In the genomic region with DNA sequence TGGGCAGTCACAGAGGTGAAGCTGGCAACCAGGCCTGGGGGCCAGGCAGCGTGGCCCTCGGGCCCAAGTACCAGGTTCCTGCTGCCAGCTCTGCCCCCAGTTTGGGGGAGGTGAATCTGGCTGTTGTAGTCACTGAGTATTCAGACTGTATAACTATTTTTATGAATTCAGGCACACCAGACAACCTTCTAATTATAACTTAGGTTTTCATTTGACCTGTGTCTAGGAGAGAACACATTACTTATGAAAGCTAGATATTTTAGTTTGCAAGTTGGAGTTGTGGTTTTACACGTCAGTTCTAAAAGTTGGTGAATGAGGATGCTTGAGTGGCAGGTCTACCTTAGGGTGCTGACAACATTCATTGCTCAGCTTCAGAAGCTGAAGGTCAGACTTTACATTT, we compare ENCODE assay signal across 12 cellular contexts.
DNase-seq lines count a peak whose midpoint lies in the region; ATAC-seq and TF ChIP-seq lines count a peak whose summit lies in the region.
"Had no signal": no experiment of that assay in that cellular context is flagged by ENCODE, and none has a peak within 500 bp of the region (broad histone marks: within the 10 kb centered on the region; RNA-seq: fewer than 3 reads in every experiment).

No MANE protein-coding gene starts in this region.

- TF ChIP-seq CTCF in natural killer cell (IDR thresholded peaks at IDR 0.05) = no peak

- ATAC-seq in GM21619 (IDR thresholded peaks at IDR 0.05; ENCODE audit: unreplicated experiment) (peak; percentile 49), HG03280 (IDR thresholded peaks at IDR 0.05; ENCODE audit: unreplicated experiment) (peak; percentile 43), natural killer cell (peak; percentile 37 to 58 (median 38))

- no peaks in the 10 kb centered on the region for H3K9me3 Mint-ChIP-seq in activated T-cell treated with anti-CD3 and anti-CD28 coated beads, Interleukin-2, amount 50 U/mL, for 24 hours
- no peaks in the 10 kb centered on the region for H3K9me3 Mint-ChIP-seq in natural killer cell
- H3K9me3 Mint-ChIP-seq: activated B cell treated with CpG ODN at 0.5 μM for 24 hours had no signal

- no peaks in the 10 kb centered on the region for H3K27me3 Mint-ChIP-seq in activated T-cell treated with anti-CD3 and anti-CD28 coated beads, Interleukin-2, amount 50 U/mL, for 24 hours
- no peaks in the 10 kb centered on the region for H3K27me3 Mint-ChIP-seq in natural killer cell (ENCODE audit: low read depth in 2 of 2)
- H3K27me3 Mint-ChIP-seq: activated B cell treated with CpG ODN at 0.5 μM for 24 hours had no signal

- H3K4me3 Mint-ChIP-seq in activated T-cell treated with anti-CD3 and anti-CD28 coated beads, Interleukin-2, amount 50 U/mL, for 24 hours = no peak overlapping the region
- no peak overlapping the region for H3K4me3 Mint-ChIP-seq in natural killer cell
- H3K4me3 Mint-ChIP-seq: activated B cell treated with CpG ODN at 0.5 μM for 24 hours had no signal

- intact Hi-C loops in natural killer cell (cut with micrococcal nuclease) = loop anchor here (2.0 kb wide), 1 partner anchor 31 kb away; no protein-coding TSS in a partner anchor

- peak overlapping the region; percentile 2 for H3K27ac Mint-ChIP-seq in activated T-cell treated with anti-CD3 and anti-CD28 coated beads, Interleukin-2, amount 50 U/mL, for 24 hours
- H3K27ac Mint-ChIP-seq in natural killer cell = peak overlapping the region; percentile 29 to 39
- H3K27ac Mint-ChIP-seq: activated B cell treated with CpG ODN at 0.5 μM for 24 hours had no signal

- no peak for DNase-seq in activated T-cell treated with anti-CD3 and anti-CD28 coated beads, Interleukin-2, amount 50 U/mL, for 24 hours
- no peak for DNase-seq in activated T-cell treated with anti-CD3 and anti-CD28 coated beads for 4 hours
- no peak for DNase-seq in natural killer cell
- DNase-seq in NCI-H345 (lab: John Stamatoyannopoulos, UW) = no peak
- DNase-seq in D341Med (ENCODE audit: low spot score) = no peak
- DNase-seq in ureter (ENCODE audit: low spot score) = no peak
- DNase-seq: activated B cell treated with CpG ODN at 0.5 μM for 24 hours, GDM1, NCI-H1436 treated with DMSO at 0.1 percent for 48 hours, spleen had no signal

- peaks cover 44% of the 10 kb centered on the region for H3K4me1 Mint-ChIP-seq in activated T-cell treated with anti-CD3 and anti-CD28 coated beads, Interleukin-2, amount 50 U/mL, for 24 hours (ENCODE audit: low read depth)
- peaks cover 24 to 25% of the 10 kb centered on the region in 2 donors for H3K4me1 Mint-ChIP-seq in natural killer cell

- H3K36me3 Mint-ChIP-seq in activated T-cell treated with anti-CD3 and anti-CD28 coated beads, Interleukin-2, amount 50 U/mL, for 24 hours (ENCODE audit: low read depth) = no peaks in the 10 kb centered on the region
- no peaks in the 10 kb centered on the region for H3K36me3 Mint-ChIP-seq in natural killer cell
